Comparison of ENCODE assay signal across 1 cellular context in genomic region chr4:64584981-64585557, GRCh38.
TF ChIP-seq lines count a peak whose summit lies in the region.

No MANE protein-coding gene starts in this region.

TF ChIP-seq in GM12878, 131 proteins besides CTCF, POLR2A, EP300 and RAD21 (continued from another document):
- no peak for TF ChIP-seq IRF4 (IDR thresholded peaks at IDR 0.05; ENCODE audit: low read depth, low read length)
- no peak for TF ChIP-seq EGR1 (IDR thresholded peaks at IDR 0.05; ENCODE audit: borderline replicate concordance in 1 of 2, low read depth in 2 of 2, low read length in 2 of 2)
